8 cellular contexts compared by ENCODE assay signal in genomic region chr19:18521692-18522123, GRCh38. TPM values are rescaled to one million over a fixed set of nuclear protein-coding genes. Genes with fewer than 3 reads are reported as not detected.
DNase-seq lines count a peak whose midpoint lies in the region; ATAC-seq and TF ChIP-seq lines count a peak whose summit lies in the region.

TSS of gene ELL (minus strand) at chr19:18522070. CDS start at chr19:18522055, 15 bp downstream.

- H3K9me3 ChIP-seq in AG04450 (ENCODE audit: control insufficient read depth, insufficient read depth, low read length) (no peaks in the 10 kb centered on the region), RWPE2 (ENCODE audit: severe bottlenecking) (no peaks in the 10 kb centered on the region), fibroblast of lung (ENCODE audit: control insufficient read depth, insufficient read depth, low read depth, low read length) (no peaks in the 10 kb centered on the region), ovary (no peaks in the 10 kb centered on the region)

- ATAC-seq in GM21447 (IDR thresholded peaks at IDR 0.05; ENCODE audit: unreplicated experiment) (peak; percentile 0), RWPE2 (ENCODE audit: low read depth) (peak; percentile 1; the same call in 2 of the 3 replicates)

- H4K20me1 ChIP-seq in fibroblast of lung (ENCODE audit: control insufficient read depth, extremely low read depth, insufficient read depth, low read length) = no peaks in the 10 kb centered on the region

- H3K36me3 ChIP-seq in RWPE2 (ENCODE audit: low read depth) (peaks cover 3% of the 10 kb centered on the region; the same call in 1 of the 2 replicates), fibroblast of lung (ENCODE audit: control insufficient read depth, insufficient read depth, low read length) (no peaks in the 10 kb centered on the region), ovary (no peaks in the 10 kb centered on the region)

- DNase-seq in AG04450 (ENCODE audit: low read depth, low spot score) = no peak
- DNase-seq in RWPE2 (ENCODE audit: low spot score) = no peak
- no peak for DNase-seq in fibroblast of lung (ENCODE audit: low read depth in 2 of 2)
- no peak for DNase-seq in ovary
- DNase-seq in middle frontal gyrus (ENCODE audit: extremely low spot score, low spot score) = no peak
- no peak for DNase-seq in NCI-H146 (lab: John Stamatoyannopoulos, UW)
- no peak for DNase-seq in HuH-7 (ENCODE audit: low spot score)

- CTCF ChIA-PET in AG04450 (lab: Charles Lee) = interaction anchor here (0.5 to 2.4 kb wide), 3 partner anchors 67 to 370 kb away, joined by 3 to 6 read pairs (median 3); partner anchors contain the start of gene REX1BD

- intact Hi-C loops in ovary (cut with DNase I) = loop anchor here in 1 of 4 donors (5.0 kb wide), 1 partner anchor 54 kb away; no protein-coding TSS in a partner anchor

- peak within 1 kb of the TSS; percentile 99 for H3K4me2 ChIP-seq in fibroblast of lung (ENCODE audit: extremely low read depth, insufficient read depth, low read length)

- peak within 1 kb of the TSS; percentile 94 for H3K4me3 ChIP-seq in AG04450 (ENCODE audit: low read depth, low read length)
- peak within 1 kb of the TSS; percentile 95 for H3K4me3 ChIP-seq in RWPE2 (ENCODE audit: severe bottlenecking)
- H3K4me3 ChIP-seq in fibroblast of lung (replicated peaks in 1 of 4; ENCODE audit: control extremely low read depth in 1 of 4, insufficient read depth in 1 of 4, low read depth in 3 of 4, low read length in 4 of 4) = peak within 1 kb of the TSS; percentile 92 to 99 (median 98)
- peak within 1 kb of the TSS; percentile 94 for H3K4me3 ChIP-seq in ovary

- no peaks in the 10 kb centered on the region for H3K27me3 ChIP-seq in AG04450 (ENCODE audit: control insufficient read depth, insufficient read depth, low read length)
- H3K27me3 ChIP-seq in RWPE2 (ENCODE audit: insufficient read depth, poor library complexity, severe bottlenecking) = no peaks in the 10 kb centered on the region
- no peaks in the 10 kb centered on the region for H3K27me3 ChIP-seq in fibroblast of lung (ENCODE audit: control insufficient read depth, insufficient read depth, low read length)
- H3K27me3 ChIP-seq in ovary = no peaks in the 10 kb centered on the region

- H2AFZ ChIP-seq in fibroblast of lung (ENCODE audit: low read length) = peak within 1 kb of the TSS; percentile 52

- TF ChIP-seq EP300 in ovary (IDR thresholded peaks at IDR 0.05) = no peak

- POLR2A ChIA-PET in AG04450 (lab: Yijun Ruan, JAX) = interaction anchor here (0.7 to 3.7 kb wide), 4 partner anchors 21 to 50 kb away, joined by 4 to 21 read pairs (median 4); partner anchors contain the start of genes KXD1 and UBA52

- WGBS in ovary, 3 donors = 0% methylated on average over 35 to 52 of the region's 52 CpGs

- peak within 1 kb of the TSS; percentile 99 for H3K27ac ChIP-seq in AG04450 (ENCODE audit: low read depth, low read length)
- peak within 1 kb of the TSS; percentile 91 for H3K27ac ChIP-seq in RWPE2 (ENCODE audit: poor library complexity, severe bottlenecking)
- H3K27ac ChIP-seq in fibroblast of lung (ENCODE audit: insufficient read depth, low read length) = peak within 1 kb of the TSS; percentile 100
- H3K27ac ChIP-seq in ovary = peak within 1 kb of the TSS; percentile 85 to 98

- no peak for TF ChIP-seq CTCF in AG04450 (IDR thresholded peaks at IDR 0.05; ENCODE audit: low read depth, low read length)
- TF ChIP-seq CTCF in RWPE2 (IDR thresholded peaks at IDR 0.05; ENCODE audit: poor library complexity, severe bottlenecking) = no peak
- TF ChIP-seq CTCF in fibroblast of lung (conservative IDR thresholded peaks at IDR 0.05 in 1 of 2, IDR thresholded peaks at IDR 0.05 in 1 of 2; ENCODE audit: low read depth in 1 of 2, low read length in 2 of 2) = no peak
- peak in 2 of 3 donors; percentile 35 to 38 for TF ChIP-seq CTCF in ovary (IDR thresholded peaks at IDR 0.05)

- peak within 1 kb of the TSS; percentile 98 for H3K9ac ChIP-seq in fibroblast of lung (ENCODE audit: insufficient read depth, low read length)

- peaks cover 13% of the 10 kb centered on the region for H3K4me1 ChIP-seq in RWPE2 (ENCODE audit: insufficient read depth, poor library complexity, severe bottlenecking)
- H3K4me1 ChIP-seq in fibroblast of lung (ENCODE audit: control insufficient read depth, extremely low read depth, insufficient read depth, low read length) = peaks cover 3% of the 10 kb centered on the region
- peaks cover 9% of the 10 kb centered on the region for H3K4me1 ChIP-seq in ovary (ENCODE audit: insufficient read depth)

- peak; percentile 96 for TF ChIP-seq POLR2A in ovary (IDR thresholded peaks at IDR 0.05)

- H3K79me2 ChIP-seq in fibroblast of lung (ENCODE audit: control insufficient read depth, insufficient read depth, low read length) = peaks cover 47% of the 10 kb centered on the region

RNA-seq across cellular contexts. Expression of gene ELL, which starts in this region (rescaled TPM):
- 2.7 and 4.1 TPM in 2 replicates for polyA plus RNA-seq in AG04450 (2011; rRNA removed)
- polyA minus RNA-seq in AG04450 (2011; rRNA and poly(A)+ RNA removed) = 4.9 and 7.6 TPM in 2 replicates
- total RNA-seq in fibroblast of lung = 17.7 and 18.7 TPM in 2 replicates
- polyA plus RNA-seq in fibroblast of lung = 4.4 and 6.6 TPM in 2 replicates
- 8.1 and 10.6 TPM in 2 replicates for polyA plus RNA-seq in fibroblast of lung (2012)
- 10.3 and 24.9 TPM in 2 replicates for polyA minus RNA-seq in fibroblast of lung (ENCODE audit: low replicate concordance)
- 10 to 100 TPM in 6 of 7 donors, 1 to 10 TPM in 1; 9.8 to 22.3 (median 19.8) TPM for total RNA-seq in ovary
- polyA plus RNA-seq in ovary = 10 to 100 TPM in 1 of 2 donors, 1 to 10 TPM in 1; 1.6 to 12.3 TPM

Comparison
In these comparisons a context has a peak if more than half of its experiments do, and no peak if none do; other contexts are left out.
1. CTCF ChIP-seq: peak in ovary (2 of 3); none in AG04450 (single experiment), RWPE2 (single experiment) and fibroblast of lung (0 of 2).
2. Peak in every context shown above with its lines, with median percentiles within 50 percentile points of each other: H3K27ac ChIP-seq and H3K4me3 ChIP-seq.